ENCODE assay signal across 13 cellular contexts in the genomic region with DNA sequence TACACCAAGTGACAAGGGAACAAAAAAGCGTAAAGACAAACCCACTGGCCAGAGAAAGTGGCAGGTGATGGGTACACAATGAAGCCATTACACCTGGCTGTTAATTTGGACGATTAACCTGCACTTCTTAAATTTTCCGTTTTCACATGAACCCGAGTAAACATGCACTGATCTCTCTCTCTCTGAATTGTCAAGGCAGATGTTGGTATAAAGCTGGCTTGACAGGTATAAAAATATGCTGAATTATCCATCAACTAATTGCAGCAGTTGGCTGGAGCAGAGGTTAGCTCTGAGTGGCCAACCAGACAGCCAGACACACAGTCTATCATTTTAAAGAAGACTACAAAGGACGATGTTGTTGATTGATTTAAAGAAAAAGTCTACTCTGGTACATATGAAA.
"Had no signal": no experiment of that assay in that cellular context is flagged by ENCODE, and none has a peak within 500 bp of the region (broad histone marks: within the 10 kb centered on the region; RNA-seq: fewer than 3 reads in every experiment).

No MANE protein-coding gene starts in this region.

- H3K4me3 ChIP-seq: mucosa of descending colon had no signal

- H3K9me3 ChIP-seq: mucosa of descending colon had no signal

- DNase-seq: activated CD4-positive, alpha-beta T cell treated with anti-CD3 and anti-CD28 coated beads for 1 hour; activated CD4-positive, alpha-beta T cell treated with anti-CD3 and anti-CD28 coated beads, Interleukin-2, amount 50 U/mL, for 48 hours; activated naive CD4-positive, alpha-beta T cell treated with Interleukin-2 at 50 U/mL for 16 hours; aorta; cortex of kidney; effector CD4-positive, alpha-beta T cell; foreskin fibroblast; kidney glomerular epithelial cell; left ventricle myocardium superior; mucosa of descending colon; naive thymus-derived CD4-positive, alpha-beta T cell; stimulated activated CD4-positive, alpha-beta T cell treated with anti-CD3 and anti-CD28 coated beads, Interleukin-12 subunit alpha, Interleukin-12 subunit beta, amount 100 ng/mL, for 4 hours; stimulated activated CD4-positive, alpha-beta T cell treated with anti-CD3 and anti-CD28 coated beads, Interleukin-2, amount 100 ng/mL, for 24 hours had no signal
